8 cellular contexts compared by ENCODE assay signal in genomic region chr1:171841050-171841910, GRCh38. TPM values are rescaled to one million over a fixed set of nuclear protein-coding genes. Genes with fewer than 3 reads are reported as not detected.
DNase-seq lines count a peak whose midpoint lies in the region; ATAC-seq and TF ChIP-seq lines count a peak whose summit lies in the region.

TSS of gene DNM3 (plus strand) at chr1:171841498. CDS start at chr1:171841657, 159 bp downstream.

- H3K4me3 ChIP-seq in NT2/D1 (ENCODE audit: insufficient read length, low read depth) (peak within 1 kb of the TSS; percentile 75), esophagus squamous epithelium (peak within 1 kb of the TSS; percentile 64 to 84 (median 78)), muscle layer of duodenum (ENCODE audit: low read depth in 1 of 2, low read length in 2 of 2) (peak within 1 kb of the TSS; percentile 74 to 93)

- peak within 1 kb of the TSS; percentile 39 for H3K27ac ChIP-seq in C4-2B
- peak within 1 kb of the TSS; percentile 70 to 84 (median 82) for H3K27ac ChIP-seq in esophagus squamous epithelium
- no peak within 1 kb of the TSS for H3K27ac ChIP-seq in muscle layer of duodenum (ENCODE audit: low read length)

- peaks cover 54% of the 10 kb centered on the region for H3K27me3 ChIP-seq in NT2/D1 (ENCODE audit: insufficient read depth, insufficient read length)
- peaks cover 0 to 9% (median 0%) of the 10 kb centered on the region in 4 donors for H3K27me3 ChIP-seq in esophagus squamous epithelium
- peaks cover 6% of the 10 kb centered on the region for H3K27me3 ChIP-seq in muscle layer of duodenum (ENCODE audit: low read depth, low read length)

- H3K36me3 ChIP-seq in NT2/D1 (ENCODE audit: insufficient read depth, insufficient read length, low read length), result no peaks in the 10 kb centered on the region
- no peaks in the 10 kb centered on the region for H3K36me3 ChIP-seq in esophagus squamous epithelium
- H3K36me3 ChIP-seq in muscle layer of duodenum (ENCODE audit: control insufficient read depth in 1 of 2, insufficient read depth in 2 of 2, low read length in 2 of 2), result no peaks in the 10 kb centered on the region

- no peaks in the 10 kb centered on the region for H3K9me3 ChIP-seq in NT2/D1 (ENCODE audit: insufficient read depth, low read length)
- no peaks in the 10 kb centered on the region for H3K9me3 ChIP-seq in esophagus squamous epithelium
- H3K9me3 ChIP-seq in muscle layer of duodenum (ENCODE audit: control insufficient read depth in 1 of 2, low read length in 2 of 2), result no peaks in the 10 kb centered on the region

- ATAC-seq in GM19397 (IDR thresholded peaks at IDR 0.05; ENCODE audit: unreplicated experiment) (peak; percentile 91), HG03521 (IDR thresholded peaks at IDR 0.05; ENCODE audit: unreplicated experiment) (peak; percentile 84)
- peak; percentile 95 to 96 for ATAC-seq in activated T-cell treated with anti-CD3 and anti-CD28 coated beads, Interleukin-2, amount 50 U/mL, for 72 hours (replicated peaks in 1 of 2)

- H3K36me3 Mint-ChIP-seq in activated T-cell treated with anti-CD3 and anti-CD28 coated beads, Interleukin-2, amount 50 U/mL, for 72 hours (ENCODE audit: insufficient read depth in 2 of 2), result no peaks in the 10 kb centered on the region

- TF ChIP-seq CTCF in C4-2B (conservative IDR thresholded peaks at IDR 0.05) (no peak), esophagus squamous epithelium (IDR thresholded peaks at IDR 0.05) (no peak)

- intact Hi-C loops in esophagus squamous epithelium (cut with DNase I), result no loop called here

- no peaks in the 10 kb centered on the region for H3K9me3 Mint-ChIP-seq in activated T-cell treated with anti-CD3 and anti-CD28 coated beads, Interleukin-2, amount 50 U/mL, for 72 hours

- peak within 1 kb of the TSS; percentile 41 for H3K27ac Mint-ChIP-seq in activated T-cell treated with anti-CD3 and anti-CD28 coated beads, Interleukin-2, amount 50 U/mL, for 72 hours

- peak within 1 kb of the TSS; percentile 82 for H3K9ac ChIP-seq in NT2/D1 (ENCODE audit: insufficient read length, low read depth)

- 4% methylated on average over 13 of the region's 85 CpGs; no CpG with 5 or more reads in 1 of the 2 donors for WGBS in esophagus squamous epithelium, 2 donors

- no peaks in the 10 kb centered on the region for H3K4me1 ChIP-seq in NT2/D1 (ENCODE audit: insufficient read depth, insufficient read length)
- H3K4me1 ChIP-seq in esophagus squamous epithelium, result peaks cover 6 to 25% (median 10%) of the 10 kb centered on the region in 3 donors
- peaks cover 0 to 5% of the 10 kb centered on the region in 2 donors for H3K4me1 ChIP-seq in muscle layer of duodenum (ENCODE audit: control insufficient read depth in 1 of 2, insufficient read depth in 2 of 2, low read length in 2 of 2)

- H3K4me3 Mint-ChIP-seq in activated T-cell treated with anti-CD3 and anti-CD28 coated beads, Interleukin-2, amount 50 U/mL, for 72 hours, result peak within 1 kb of the TSS; percentile 92 to 94

- TF ChIP-seq POLR2A in esophagus squamous epithelium (IDR thresholded peaks at IDR 0.05), result peak in 2 of 4 donors; percentile 50 to 62

- H3K4me1 Mint-ChIP-seq in activated T-cell treated with anti-CD3 and anti-CD28 coated beads, Interleukin-2, amount 50 U/mL, for 72 hours (ENCODE audit: low read depth), result peaks cover 16% of the 10 kb centered on the region

- H3K27me3 Mint-ChIP-seq in activated T-cell treated with anti-CD3 and anti-CD28 coated beads, Interleukin-2, amount 50 U/mL, for 72 hours (ENCODE audit: low read depth), result peaks cover 25% of the 10 kb centered on the region

- DNase-seq in NT2/D1 (ENCODE audit: low read depth, low spot score) (peak; percentile 78), esophagus squamous epithelium (lab: John Stamatoyannopoulos, UW) (no peak)
- peak; percentile 79 to 88 for DNase-seq in activated T-cell treated with anti-CD3 and anti-CD28 coated beads, Interleukin-2, amount 50 U/mL, for 72 hours
- DNase-seq in stimulated activated CD8-positive, alpha-beta memory T cell treated with anti-CD3 and anti-CD28 coated beads, Interleukin-4, amount 100 ng/mL, for 48 hours, result peak; percentile 83

RNA-seq across cellular contexts. Expression of gene DNM3, which starts in this region (rescaled TPM):
- total RNA-seq in activated T-cell treated with anti-CD3 and anti-CD28 coated beads, Interleukin-2, amount 50 U/mL, for 72 hours, result 1 to 10 TPM; 1.5 to 3.4 TPM
- 1 to 10 TPM in 3 of 4 donors, under 1 TPM in 1; 0.91 to 3.2 (median 1.8) TPM for total RNA-seq in esophagus squamous epithelium
